ENCODE assay signal across 8 cellular contexts in genomic region chr4:7067523-7068278, GRCh38. TPM values are rescaled to one million over a fixed set of nuclear protein-coding genes. Genes with fewer than 3 reads are reported as not detected.
DNase-seq lines count a peak whose midpoint lies in the region; ATAC-seq, FAIRE-seq and TF ChIP-seq lines count a peak whose summit lies in the region.

Gene GRPEL1, minus strand, starts transcription at chr4:7068064. Its CDS starts 32 bp downstream, at chr4:7068032.

- no peaks in the 10 kb centered on the region for H3K9me3 Mint-ChIP-seq in Calu3 (ENCODE audit: low read depth, unreplicated experiment)
- no peaks in the 10 kb centered on the region for H3K9me3 Mint-ChIP-seq in activated CD8-positive, alpha-beta memory T cell treated with anti-CD3 and anti-CD28 coated beads, Interleukin-2, amount 10 ng/mL, durations not matched to agents 7 days and 5 days (ENCODE audit: low read depth)

- peak; percentile 98 for DNase-seq in Calu3
- DNase-seq in HT-29 (ENCODE audit: low spot score), result peak; percentile 100
- peak; percentile 98 for DNase-seq in NK-92 treated with Interleukin-12 subunit alpha and Interleukin-12 subunit beta, amount 100 ng/mL, for 24 hours (lab: John Stamatoyannopoulos, UW)
- DNase-seq in activated CD8-positive, alpha-beta memory T cell treated with anti-CD3 and anti-CD28 coated beads, Interleukin-2, amount 10 ng/mL, durations not matched to agents 7 days and 5 days, result peak; percentile 100
- DNase-seq in mesenteric fat pad (ENCODE audit: low spot score), result no peak
- peak; percentile 99 to 100 for DNase-seq in stimulated activated CD8-positive, alpha-beta memory T cell treated with anti-CD3 and anti-CD28 coated beads, Interleukin-15, amount 100 ng/mL, for 48 hours (ENCODE audit: low read depth in 2 of 2)

- peaks cover 8% of the 10 kb centered on the region for H3K4me1 Mint-ChIP-seq in Calu3 (ENCODE audit: low read depth, unreplicated experiment)
- H3K4me1 Mint-ChIP-seq in activated CD8-positive, alpha-beta memory T cell treated with anti-CD3 and anti-CD28 coated beads, Interleukin-2, amount 10 ng/mL, durations not matched to agents 7 days and 5 days, result peaks cover 42% of the 10 kb centered on the region

- peaks cover 24% of the 10 kb centered on the region for H3K27me3 Mint-ChIP-seq in Calu3 (ENCODE audit: unreplicated experiment)
- H3K27me3 Mint-ChIP-seq in activated CD8-positive, alpha-beta memory T cell treated with anti-CD3 and anti-CD28 coated beads, Interleukin-2, amount 10 ng/mL, durations not matched to agents 7 days and 5 days, result peaks cover 14% of the 10 kb centered on the region

- no TSS peak for BruUV-seq in Calu3 (replicated peaks; lab: Mats Ljungman, UMichigan)

- H3K27ac Mint-ChIP-seq in Calu3 (ENCODE audit: unreplicated experiment), result peak within 1 kb of the TSS; percentile 84
- peak within 1 kb of the TSS; percentile 93 for H3K27ac Mint-ChIP-seq in activated CD8-positive, alpha-beta memory T cell treated with anti-CD3 and anti-CD28 coated beads, Interleukin-2, amount 10 ng/mL, durations not matched to agents 7 days and 5 days

- TF ChIP-seq CTCF in Calu3 (IDR thresholded peaks at IDR 0.05; ENCODE audit: unreplicated experiment), result no peak

- peak within 1 kb of the TSS; percentile 83 for H3K4me3 Mint-ChIP-seq in Calu3 (ENCODE audit: low read depth, unreplicated experiment)
- H3K4me3 Mint-ChIP-seq in activated CD8-positive, alpha-beta memory T cell treated with anti-CD3 and anti-CD28 coated beads, Interleukin-2, amount 10 ng/mL, durations not matched to agents 7 days and 5 days, result peak within 1 kb of the TSS; percentile 87

- CTCF ChIA-PET in Calu3 (lab: Charles Lee), result interaction anchor here (0.7 kb wide), 2 partner anchors 156 to 324 kb away, joined by 3 to 4 read pairs; no protein-coding TSS in a partner anchor
- CTCF ChIA-PET in activated CD8-positive, alpha-beta memory T cell treated with anti-CD3 and anti-CD28 coated beads, Interleukin-2, amount 10 ng/mL, durations not matched to agents 7 days and 5 days (lab: Charles Lee), result interaction anchor here (0.8 to 11.0 kb wide), 21 partner anchors 12 to 735 kb away, joined by 3 to 153 read pairs (median 5); partner anchors contain the start of genes BLOC1S4, MRFAP1L1 and TADA2B

- peak; percentile 89 for ATAC-seq in GM21360 (IDR thresholded peaks at IDR 0.05; ENCODE audit: unreplicated experiment)
- ATAC-seq in activated CD8-positive, alpha-beta memory T cell treated with anti-CD3 and anti-CD28 coated beads, Interleukin-2, amount 10 ng/mL, durations not matched to agents 7 days and 5 days, result peak; percentile 93

- intact Hi-C loops in Calu3 (cut with micrococcal nuclease; ENCODE audit: unreplicated experiment), result no loop called here

- peak; percentile 94 for FAIRE-seq in endometrium (lab: Jason Lieb, UNC)

- H3K36me3 Mint-ChIP-seq in Calu3 (ENCODE audit: insufficient read depth, unreplicated experiment), result peaks cover 27% of the 10 kb centered on the region
- H3K36me3 Mint-ChIP-seq in activated CD8-positive, alpha-beta memory T cell treated with anti-CD3 and anti-CD28 coated beads, Interleukin-2, amount 10 ng/mL, durations not matched to agents 7 days and 5 days, result peaks cover 25% of the 10 kb centered on the region

RNA-seq across cellular contexts. Expression of gene GRPEL1, which starts in this region (rescaled TPM):
- 32.2 and 40.4 TPM in 2 replicates for total RNA-seq in Calu3 (2022)
- 52.9 and 61.9 TPM in 2 replicates for total RNA-seq in HT-29 (2014; rRNA removed; shearing (Covaris generic))
- 10 to 100 TPM; 40.0 to 59.9 TPM for total RNA-seq in activated CD8-positive, alpha-beta memory T cell treated with anti-CD3 and anti-CD28 coated beads, Interleukin-2, amount 10 ng/mL, durations not matched to agents 7 days and 5 days
- 42.8 TPM for total RNA-seq in mesenteric fat pad
